Comparison of ENCODE assay signal across 23 cellular contexts in genomic region chr2:47429795-47430194, GRCh38. TPM values are rescaled to one million over a fixed set of nuclear protein-coding genes. Genes with fewer than 3 reads are reported as not detected.
DNase-seq lines count a peak whose midpoint lies in the region; ATAC-seq, FAIRE-seq and TF ChIP-seq lines count a peak whose summit lies in the region.
"Had no signal": no experiment of that assay in that cellular context is flagged by ENCODE, and none has a peak within 500 bp of the region (broad histone marks: within the 10 kb centered on the region; RNA-seq: fewer than 3 reads in every experiment).

No MANE protein-coding gene starts in this region.

- no peaks in the 10 kb centered on the region for H3K4me1 ChIP-seq in IMR-90 (ENCODE audit: control insufficient read depth, insufficient read depth, low read length)
- no peaks in the 10 kb centered on the region for H3K4me1 ChIP-seq in K562 (replicated peaks in 1 of 2; ENCODE audit: control insufficient read depth in 2 of 2, insufficient read depth in 2 of 2, low read length in 2 of 2)
- H3K4me1 ChIP-seq in foreskin keratinocyte: no peaks in the 10 kb centered on the region
- H3K4me1 ChIP-seq: right atrium auricular region had no signal

- H4K91ac ChIP-seq in IMR-90 (ENCODE audit: insufficient read depth, low read depth, low read length): no peak overlapping the region

- H3K18ac ChIP-seq in IMR-90 (ENCODE audit: low read depth, low read length): no peak overlapping the region

- dilution Hi-C loops in IMR-90 (cut with HindIII; ENCODE audit: low sequenced_read_pairs, unreplicated experiment): no loop called here

- ATAC-seq in IMR-90 (ENCODE audit: low read depth) (peak; percentile 40; the same call in 1 of the 2 replicates), K562 (no peak), foreskin keratinocyte (peak; percentile 64)

- CTCF ChIA-PET in IMR-90 (lab: Yijun Ruan, JAX): no interaction called here
- CTCF ChIA-PET in K562 (lab: Yijun Ruan, JAX; ENCODE audit: low intra/inter-chr PET ratio): no interaction called here
- CTCF ChIA-PET in GM10248 (lab: Yijun Ruan, JAX): interaction anchor here (1.4 kb wide), 1 partner anchor 15 kb away, joined by 3 read pairs; no protein-coding TSS in a partner anchor

- peaks cover 0 to 3% of the 10 kb centered on the region in 2 experiments; a peak in 1 of 4 replicates for H3K79me1 ChIP-seq in IMR-90 (ENCODE audit: low read depth in 1 of 2, low read length in 2 of 2)

- H3K79me2 ChIP-seq in K562 (ENCODE audit: control insufficient read depth, insufficient read depth, low read length): no peaks in the 10 kb centered on the region

- TF ChIP-seq EP300 in K562 (IDR thresholded peaks at IDR 0.05; ENCODE audit: low read length): no peak

- intact Hi-C loops in IMR-90 (cut with micrococcal nuclease): no loop called here
- intact Hi-C loops in K562 (cut with micrococcal nuclease): no loop called here
- intact Hi-C loops in cardiac septum (cut with DNase I): loop anchor here (10.0 kb wide), 1 partner anchor 675 kb away; no protein-coding TSS in a partner anchor

- H3K4me3 ChIP-seq in AG09309 (ENCODE audit: control insufficient read depth, low read depth, low read length): no peak overlapping the region
- H3K4me3 ChIP-seq in IMR-90 (ENCODE audit: insufficient read depth, low read depth, low read length): no peak overlapping the region
- no peak overlapping the region for H3K4me3 ChIP-seq in K562
- H3K4me3 ChIP-seq: right atrium auricular region, thoracic aorta had no signal

- no peak overlapping the region for H2BK15ac ChIP-seq in IMR-90 (ENCODE audit: low read depth, low read length)

- H3K4ac ChIP-seq in IMR-90 (ENCODE audit: low read depth, low read length): no peak overlapping the region

- H3K9ac ChIP-seq in IMR-90 (ENCODE audit: low read depth, low read length): no peak overlapping the region
- H3K9ac ChIP-seq in K562 (ENCODE audit: insufficient read depth in 1 of 2, low read depth in 2 of 2, low read length in 2 of 2): no peak overlapping the region

- no peak overlapping the region for H4K5ac ChIP-seq in IMR-90 (ENCODE audit: low read depth, low read length)

- WGBS in IMR-90 (ENCODE audit: extremely low coverage in 2 of 2, insufficient read length in 1 of 2), 2 experiments: 100% methylated on average over 1 of the region's 6 CpGs; no CpG with 5 or more reads in 1 of the 2 experiments
- WGBS in K562 (ENCODE audit: insufficient coverage, low coverage, missing lambda C conversion rate): 97% methylated on average over 6 of the region's 6 CpGs

- H3K36me3 ChIP-seq in IMR-90 (ENCODE audit: control insufficient read depth, insufficient read depth, low read length) (peaks cover 5% of the 10 kb centered on the region; the same call in 1 of the 2 replicates), K562 (ENCODE audit: control insufficient read depth, insufficient read depth, low read length) (peaks cover 60% of the 10 kb centered on the region)

- no peak overlapping the region for H2BK20ac ChIP-seq in IMR-90 (ENCODE audit: low read depth, low read length)

- no peak overlapping the region for H2AK5ac ChIP-seq in IMR-90 (ENCODE audit: low read depth, low read length)

- no TSS peak for BruUV-seq in IMR-90 (replicated peaks; lab: Mats Ljungman, UMichigan)
- BruUV-seq in K562 (replicated peaks; lab: Mats Ljungman, UMichigan): no TSS peak

- no peak for TF ChIP-seq POLR2A in IMR-90 (IDR thresholded peaks at IDR 0.05; ENCODE audit: low read depth, low read length)
- no peak for TF ChIP-seq POLR2A in K562 (conservative IDR thresholded peaks at IDR 0.05)

- H4K8ac ChIP-seq in IMR-90 (ENCODE audit: low read depth in 2 of 2, low read length in 2 of 2): no peak overlapping the region

- POLR2A ChIA-PET in IMR-90 (lab: Charles Lee; ENCODE audit: unreplicated experiment) (interaction anchor here (0.6 kb wide), 1 partner anchor 15 kb away, joined by 10 read pairs; no protein-coding TSS in a partner anchor), K562 (lab: Yijun Ruan, JAX) (no interaction called here), GM10248 (lab: Yijun Ruan, JAX) (no interaction called here)

- peaks cover 3% of the 10 kb centered on the region; the same call in 1 of the 2 replicates for H3K9me1 ChIP-seq in IMR-90 (ENCODE audit: insufficient read depth, low read length)
- H3K9me1 ChIP-seq in K562 (ENCODE audit: control insufficient read depth, insufficient read depth, low read length): no peaks in the 10 kb centered on the region

- TF ChIP-seq CTCF in AG09309 (IDR thresholded peaks at IDR 0.05; ENCODE audit: control insufficient read depth, insufficient read depth, low read depth, low read length, missing control alignments) (no peak), IMR-90 (conservative IDR thresholded peaks at IDR 0.05; ENCODE audit: low read depth, low read length) (no peak), K562 (IDR thresholded peaks at IDR 0.05 in 2 of 3, conservative IDR thresholded peaks at IDR 0.05 in 1 of 3; ENCODE audit: insufficient read depth in 2 of 3, low read depth in 1 of 3, low read length in 3 of 3) (no peak), foreskin keratinocyte (conservative IDR thresholded peaks at IDR 0.05) (no peak), GM10248 (IDR thresholded peaks at IDR 0.05; ENCODE audit: control extremely low read depth, extremely low read depth, low read depth, missing control alignments) (no peak)

- H2AFZ ChIP-seq in IMR-90 (replicated peaks; ENCODE audit: low read length, poor library complexity) (no peak overlapping the region), K562 (ENCODE audit: low read depth, low read length) (no peak overlapping the region)

- no peak overlapping the region for H2BK120ac ChIP-seq in IMR-90 (ENCODE audit: low read depth, low read length)

- H2BK5ac ChIP-seq in IMR-90 (ENCODE audit: low read depth, low read length, poor library complexity, severe bottlenecking): no peak overlapping the region

- FAIRE-seq in K562 (lab: Jason Lieb, UNC): peak; percentile 35
- FAIRE-seq: D721Med, frontal cortex, HTR-8/SVneo had no signal

- no peak overlapping the region for H3K23ac ChIP-seq in IMR-90 (ENCODE audit: low read depth, low read length)

- H3K9me3 ChIP-seq in IMR-90 (ENCODE audit: control insufficient read depth, insufficient read depth, low read length) (no peaks in the 10 kb centered on the region), K562 (replicated peaks; ENCODE audit: control insufficient read depth, insufficient read depth, low read depth, low read length) (no peaks in the 10 kb centered on the region)
- H3K9me3 ChIP-seq: right atrium auricular region, thoracic aorta had no signal

- no peak overlapping the region for H2AK9ac ChIP-seq in IMR-90 (replicated peaks; ENCODE audit: low read depth, low read length, poor library complexity)

- no peak overlapping the region for H3K56ac ChIP-seq in IMR-90 (ENCODE audit: extremely low read depth, insufficient read depth, low read length)

- H4K20me1 ChIP-seq in IMR-90 (ENCODE audit: insufficient read depth, low read length) (no peaks in the 10 kb centered on the region; the same call in 1 of the 2 replicates), K562 (replicated peaks; ENCODE audit: control insufficient read depth, insufficient read depth, low read length) (no peaks in the 10 kb centered on the region)

- H3K27ac ChIP-seq in IMR-90 (ENCODE audit: insufficient read depth, low read length) (no peak overlapping the region), K562 (ENCODE audit: extremely low read depth, low read depth, low read length) (no peak overlapping the region), foreskin keratinocyte (no peak overlapping the region)
- H3K27ac ChIP-seq: right atrium auricular region, thoracic aorta had no signal

- H3K27me3 ChIP-seq in IMR-90 (ENCODE audit: control insufficient read depth, insufficient read depth, low read length): no peaks in the 10 kb centered on the region
- H3K27me3 ChIP-seq in K562 (ENCODE audit: control insufficient read depth in 2 of 2, insufficient read depth in 2 of 2, low read length in 2 of 2): no peaks in the 10 kb centered on the region; a peak in 1 of 5 replicates
- H3K27me3 ChIP-seq in foreskin keratinocyte: no peaks in the 10 kb centered on the region
- H3K27me3 ChIP-seq: right atrium auricular region had no signal

- H3K4me2 ChIP-seq in IMR-90 (ENCODE audit: low read depth, low read length): no peak overlapping the region
- H3K4me2 ChIP-seq in K562 (ENCODE audit: insufficient read depth, low read length): no peak overlapping the region

- DNase-seq in AG09309 (ENCODE audit: low read depth) (peak; percentile 39), IMR-90 (peak; percentile 62), K562 (ENCODE audit: extremely low read depth in 1 of 4, low spot score in 3 of 4) (no peak), foreskin keratinocyte (peak in 1 of 2 donors; percentile 31), DMS 273 treated with DMSO at 0.1 percent for 48 hours (lab: John Stamatoyannopoulos, UW) (no peak), GM10248 (ENCODE audit: extremely low spot score) (no peak), cardiac septum (ENCODE audit: low spot score) (no peak)
- DNase-seq in activated CD8-positive, alpha-beta memory T cell treated with anti-CD3 and anti-CD28 coated beads, Interleukin-2, amount 50 U/mL, for 48 hours: no peak
- DNase-seq: activated CD4-positive, alpha-beta T cell treated with anti-CD3 and anti-CD28 coated beads for 4 hours; activated T-cell treated with anti-CD3 and anti-CD28 coated beads, Interleukin-2, amount 50 U/mL, for 48 hours; AML-193; MV-4-11; NCI-H2171; nephron progenitor cell; NK-92 treated with Interleukin-12 subunit alpha and Interleukin-12 subunit beta, amount 100 ng/mL, for 24 hours; SIG-M5; stimulated activated CD4-positive, alpha-beta T cell treated with anti-CD3 and anti-CD28 coated beads, Interleukin-2, amount 100 ng/mL, for 24 hours; T-helper 9 cell had no signal

- in situ Hi-C loops in IMR-90 (cut with MboI; ENCODE audit: low sequenced_read_pairs): no loop called here
- in situ Hi-C loops in K562 (cut with MboI): no loop called here

- H3K14ac ChIP-seq in IMR-90 (replicated peaks; ENCODE audit: low read depth, low read length): no peak overlapping the region

- TF ChIP-seq RAD21 in IMR-90 (IDR thresholded peaks at IDR 0.05; ENCODE audit: low read length) (no peak), K562 (CRISPR knock-in tag; conservative IDR thresholded peaks at IDR 0.05 in 1 of 2, IDR thresholded peaks at IDR 0.05 in 1 of 2) (no peak)

RNA-seq across cellular contexts. Expression of gene MSH2, which starts 26.8 kb away (rescaled TPM):
- 22.6 and 33.3 TPM in 2 replicates for total RNA-seq in IMR-90 (2012; rRNA removed)
- polyA plus RNA-seq in IMR-90 (2012; rRNA removed): 10.7 and 13.8 TPM in 2 replicates
- polyA plus RNA-seq in IMR-90 (2012; cell fraction: cytosol; rRNA removed): 2.0 and 3.2 TPM in 2 replicates
- 0.75 and 4.6 TPM in 2 replicates for polyA plus RNA-seq in IMR-90 (2012; cell fraction: nucleus; rRNA removed; ENCODE audit: low replicate concordance)
- 35.6 and 139 TPM in 2 replicates for total RNA-seq in K562 (2011; cell fraction: chromatin; rRNA removed; ENCODE audit: low replicate concordance)
- total RNA-seq in K562 (2011; cell fraction: nucleolus; rRNA removed): 19.0 and 21.7 TPM in 2 replicates
- 21.8 and 27.2 TPM in 2 replicates for total RNA-seq in K562 (2011; cell fraction: nucleoplasm; rRNA removed)
- total RNA-seq in K562 (2014; rRNA removed): 85.9 and 99.2 TPM in 2 replicates
- total RNA-seq in K562 (2014; rRNA removed; fragmentation: Illumina TruSeq; extraction: Trizol): 139 and 161 TPM in 2 replicates
- total RNA-seq in K562 (2015; rRNA removed; fragmentation: Illumina TruSeq; extraction: Trizol): 109 and 118 TPM in 2 replicates
- 95.1 and 113 TPM in 2 replicates for total RNA-seq in K562 (2021)
- 85.0 and 133 TPM in 2 replicates for polyA plus RNA-seq in K562 (2011; rRNA removed)
- polyA plus RNA-seq in K562 (2011; cell fraction: cytosol; rRNA removed): 21.8 and 46.2 TPM in 2 replicates
- polyA plus RNA-seq in K562 (2011; cell fraction: nucleus; rRNA removed): 27.0 and 36.1 TPM in 2 replicates
- 63.4 and 77.6 TPM in 2 replicates for polyA plus RNA-seq in K562 (2012)
- 113 and 125 TPM in 2 replicates for polyA plus RNA-seq in K562 (2014; fragmentation: Illumina TruSeq; extraction: Trizol)
- polyA plus RNA-seq in K562 (2014; fragmentation: Nextera tagmentation; extraction: Ambion mirVana): 10 to 100 TPM; 51.8 to 60.6 TPM
- 93.2 and 93.3 TPM in 2 replicates for polyA plus RNA-seq in K562 (2014; rRNA removed)
- polyA minus RNA-seq in K562 (2011; rRNA and poly(A)+ RNA removed): 137 and 148 TPM in 2 replicates
- 44.2 and 56.7 TPM in 2 replicates for polyA minus RNA-seq in K562 (2011; cell fraction: cytosol; rRNA and poly(A)+ RNA removed)
- polyA minus RNA-seq in K562 (2011; cell fraction: nucleus; rRNA and poly(A)+ RNA removed): 24.0 and 38.8 TPM in 2 replicates
- total RNA-seq in foreskin keratinocyte: 32.6 and 38.3 TPM in 2 replicates
- polyA plus RNA-seq in foreskin keratinocyte: 12.9 and 18.8 TPM in 2 replicates
- total RNA-seq in cardiac septum: 15.6 TPM

Comparison
In these comparisons a context has a peak if more than half of its experiments do, and no peak if none do; other contexts are left out.
1. DNase-seq: peak in AG09309 (single experiment) and IMR-90 (single experiment); none in K562 (0 of 4), DMS 273 treated with DMSO at 0.1 percent for 48 hours (single experiment), GM10248 (single experiment), activated CD8-positive, alpha-beta memory T cell treated with anti-CD3 and anti-CD28 coated beads, Interleukin-2, amount 50 U/mL, for 48 hours (single experiment) and cardiac septum (single experiment).